12 cellular contexts compared by ENCODE assay signal in the genomic region with DNA sequence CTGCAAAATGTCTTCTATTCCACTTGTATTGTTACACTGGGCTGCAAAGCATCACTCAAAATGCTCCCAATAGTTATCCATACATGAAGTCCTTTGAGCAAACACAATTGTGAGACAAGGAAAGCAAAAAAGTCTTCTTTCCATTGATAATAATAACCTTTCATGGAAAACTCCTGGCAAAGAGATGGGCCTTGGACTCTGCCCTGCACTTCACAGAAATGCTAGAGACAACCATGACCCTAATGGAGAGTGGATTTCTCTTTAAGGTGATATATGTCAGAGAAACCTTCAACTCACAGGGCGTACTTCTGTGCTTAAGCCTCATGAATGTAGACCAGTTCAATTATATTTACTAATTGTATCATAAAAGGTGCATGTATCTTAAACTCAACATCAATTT. TPM values are rescaled to one million over a fixed set of nuclear protein-coding genes. Genes with fewer than 3 reads are reported as not detected.
"Had no signal": no experiment of that assay in that cellular context is flagged by ENCODE, and none has a peak within 500 bp of the region (broad histone marks: within the 10 kb centered on the region; RNA-seq: fewer than 3 reads in every experiment).

No MANE protein-coding gene starts in this region.

- H3K27ac Mint-ChIP-seq: GM23338, H9, HFFc6 had no signal

- H3K4me3 Mint-ChIP-seq: GM23338, H9, HFFc6 had no signal

- H3K9me3 Mint-ChIP-seq: GM23338, H9, HFFc6 had no signal

- ATAC-seq: GM23338, HCT116 had no signal

- H3K36me3 ChIP-seq: HAP-1 had no signal

- H3K9ac ChIP-seq: GM23248 had no signal

- H3K27ac ChIP-seq: GM23248 had no signal

- H2AFZ ChIP-seq: GM23248, GM23338 had no signal

- DNase-seq: GM23248, GOT3, H7, H9, HCEC 1CT, HFFc6 had no signal

- H3K4me2 ChIP-seq: GM23338 had no signal

- H3K9me3 ChIP-seq: HAP-1 had no signal

- H3K4me3 ChIP-seq: GM23248, GM23338, HAP-1 had no signal

- FAIRE-seq: H1, H54 had no signal

RNA-seq across cellular contexts. Expression of a gene that starts 19.4 kb away (rescaled TPM):
- total RNA-seq: GM23248, GM23338, H1, H4, H7, H9, HFFc6 had no signal
- polyA plus RNA-seq: GM23248, GM23338, H1 had no signal
